Comparison of ENCODE assay signal across 7 cellular contexts in the genomic region with DNA sequence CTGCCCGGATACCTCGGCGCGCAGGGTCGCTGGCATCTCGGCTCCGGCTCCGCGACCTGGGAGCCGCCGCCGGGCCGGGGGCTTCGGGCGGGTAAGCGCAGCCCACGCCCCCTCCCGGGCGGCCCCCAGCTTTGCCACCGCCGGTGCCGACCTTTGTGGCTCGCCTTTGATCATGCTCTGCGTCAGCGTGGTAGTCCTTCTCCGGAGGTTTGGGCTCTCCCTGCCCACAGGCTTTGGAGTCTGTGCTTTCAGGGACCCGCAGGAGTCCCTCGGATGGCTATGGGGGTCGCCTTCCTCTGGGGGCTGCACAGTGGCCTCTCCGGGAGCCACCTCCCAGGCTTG. TPM values are rescaled to one million over a fixed set of nuclear protein-coding genes. Genes with fewer than 3 reads are reported as not detected.
DNase-seq lines count a peak whose midpoint lies in the region; ATAC-seq and TF ChIP-seq lines count a peak whose summit lies in the region.

No MANE protein-coding gene starts in this region.

- no peak overlapping the region for H2AFZ ChIP-seq in fibroblast of lung (ENCODE audit: low read length)

- no peaks in the 10 kb centered on the region for H4K20me1 ChIP-seq in fibroblast of lung (ENCODE audit: control insufficient read depth, extremely low read depth, insufficient read depth, low read length)

- H3K27me3 ChIP-seq in SJCRH30 (no peaks in the 10 kb centered on the region), fibroblast of lung (ENCODE audit: control insufficient read depth, insufficient read depth, low read length) (no peaks in the 10 kb centered on the region), skeletal muscle tissue (ENCODE audit: control insufficient read depth in 3 of 3, insufficient read depth in 3 of 3, low read length in 3 of 3) (no peaks in the 10 kb centered on the region)

- H3K27ac ChIP-seq in SJCRH30 (no peak overlapping the region), fibroblast of lung (ENCODE audit: insufficient read depth, low read length) (no peak overlapping the region), skeletal muscle tissue (ENCODE audit: low read depth, low read length) (no peak overlapping the region)

- H3K4me3 ChIP-seq in SJCRH30 (peak overlapping the region; percentile 55), fibroblast of lung (replicated peaks in 1 of 4; ENCODE audit: control extremely low read depth in 1 of 4, insufficient read depth in 1 of 4, low read depth in 3 of 4, low read length in 4 of 4) (peak overlapping the region in 1 of 4 experiments; percentile 52), skeletal muscle tissue (ENCODE audit: low read length in 3 of 3) (peak overlapping the region; percentile 51 to 70 (median 65))

- no peaks in the 10 kb centered on the region for H3K79me2 ChIP-seq in fibroblast of lung (ENCODE audit: control insufficient read depth, insufficient read depth, low read length)

- peak overlapping the region; percentile 93 for H3K4me2 ChIP-seq in fibroblast of lung (ENCODE audit: extremely low read depth, insufficient read depth, low read length)

- no peaks in the 10 kb centered on the region for H3K36me3 ChIP-seq in SJCRH30
- peaks cover 5% of the 10 kb centered on the region for H3K36me3 ChIP-seq in fibroblast of lung (ENCODE audit: control insufficient read depth, insufficient read depth, low read length)
- H3K36me3 ChIP-seq in skeletal muscle tissue (ENCODE audit: control insufficient read depth in 3 of 3, insufficient read depth in 3 of 3, low read length in 3 of 3), result peaks cover 9 to 15% (median 14%) of the 10 kb centered on the region in 3 donors

- ATAC-seq in GM21619 (IDR thresholded peaks at IDR 0.05; ENCODE audit: unreplicated experiment), result peak; percentile 24

- no peak overlapping the region for H3K9ac ChIP-seq in fibroblast of lung (ENCODE audit: insufficient read depth, low read length)
- H3K9ac ChIP-seq in skeletal muscle tissue (ENCODE audit: low read depth in 1 of 3, low read length in 3 of 3), result peak overlapping the region; percentile 20 to 77 (median 70)

- H3K4me1 ChIP-seq in SJCRH30 (peaks cover 11% of the 10 kb centered on the region), fibroblast of lung (ENCODE audit: control insufficient read depth, extremely low read depth, insufficient read depth, low read length) (no peaks in the 10 kb centered on the region), skeletal muscle tissue (ENCODE audit: control insufficient read depth in 3 of 3, insufficient read depth in 3 of 3, low read length in 3 of 3) (peaks cover 13 to 42% (median 36%) of the 10 kb centered on the region in 3 donors)

- TF ChIP-seq CTCF in fibroblast of lung (conservative IDR thresholded peaks at IDR 0.05 in 1 of 2, IDR thresholded peaks at IDR 0.05 in 1 of 2; ENCODE audit: low read depth in 1 of 2, low read length in 2 of 2), result no peak

- H3K9me3 ChIP-seq in SJCRH30 (replicated peaks), result no peaks in the 10 kb centered on the region
- H3K9me3 ChIP-seq in fibroblast of lung (ENCODE audit: control insufficient read depth, insufficient read depth, low read depth, low read length), result no peaks in the 10 kb centered on the region
- H3K9me3 ChIP-seq in skeletal muscle tissue (ENCODE audit: control insufficient read depth in 3 of 3, low read length in 3 of 3), result no peaks in the 10 kb centered on the region

- DNase-seq in SJCRH30 (no peak), fibroblast of lung (ENCODE audit: low read depth in 2 of 2) (no peak), NCI-H2171 (lab: John Stamatoyannopoulos, UW) (no peak), NCI-H774 (lab: John Stamatoyannopoulos, UW) (no peak), RPMI8226 (no peak)

RNA-seq across cellular contexts. Expression of a gene that starts 7.3 kb away (rescaled TPM):
- 95.8 and 115 TPM in 2 replicates for total RNA-seq in SJCRH30 (2014; rRNA removed; shearing (Covaris generic))
- 124 and 128 TPM in 2 replicates for total RNA-seq in fibroblast of lung
- polyA plus RNA-seq in fibroblast of lung, result 167 and 243 TPM in 2 replicates
- polyA plus RNA-seq in fibroblast of lung (2012), result 265 and 296 TPM in 2 replicates
- polyA minus RNA-seq in fibroblast of lung (ENCODE audit: low replicate concordance), result 67.5 and 82.7 TPM in 2 replicates
- 66.3 TPM for total RNA-seq in skeletal muscle tissue

RNA-seq across cellular contexts. Expression of a gene that starts 39.7 kb away (rescaled TPM):
- 158 and 172 TPM in 2 replicates for total RNA-seq in SJCRH30 (2014; rRNA removed; shearing (Covaris generic))
- total RNA-seq in fibroblast of lung (106 and 191 TPM in 2 replicates), skeletal muscle tissue (611 TPM)
- polyA plus RNA-seq in fibroblast of lung, result 29.3 and 55.3 TPM in 2 replicates
- polyA plus RNA-seq in fibroblast of lung (2012), result 118 and 176 TPM in 2 replicates
- 406 and 608 TPM in 2 replicates for polyA minus RNA-seq in fibroblast of lung (ENCODE audit: low replicate concordance)

RNA-seq across cellular contexts. Expression of a gene that starts 40.6 kb away (rescaled TPM):
- 0.20 and 0.38 TPM in 2 replicates for total RNA-seq in SJCRH30 (2014; rRNA removed; shearing (Covaris generic))
- total RNA-seq in fibroblast of lung (0.50 and 0.77 TPM in 2 replicates), skeletal muscle tissue (under 0.01 TPM)
- polyA plus RNA-seq in fibroblast of lung, result 0.08 TPM in 1 of 2 replicates, not detected in the other
- 0.09 TPM in 1 of 2 replicates, not detected in the other for polyA plus RNA-seq in fibroblast of lung (2012)
- polyA minus RNA-seq in fibroblast of lung (ENCODE audit: low replicate concordance), result 0.20 TPM in 1 of 2 replicates, not detected in the other
